19 cellular contexts compared by ENCODE assay signal in genomic region chr2:204313256-204313655, GRCh38.
"Had no signal": no experiment of that assay in that cellular context is flagged by ENCODE, and none has a peak within 500 bp of the region (broad histone marks: within the 10 kb centered on the region; RNA-seq: fewer than 3 reads in every experiment).

No MANE protein-coding gene starts in this region.

- ATAC-seq: activated CD8-positive, alpha-beta memory T cell treated with anti-CD3 and anti-CD28 coated beads, Interleukin-2, amount 10 ng/mL, durations not matched to agents 7 days and 5 days; left lobe of liver; naive thymus-derived CD8-positive, alpha-beta T cell had no signal

- H3K36me3 ChIP-seq: esophagus muscularis mucosa, right atrium auricular region, tibial nerve, vagina had no signal

- H3K27me3 ChIP-seq: esophagus muscularis mucosa, right atrium auricular region, tibial nerve, vagina had no signal

- H3K9me3 ChIP-seq: esophagus muscularis mucosa, right atrium auricular region, tibial nerve, vagina had no signal

- H3K27ac ChIP-seq: esophagus muscularis mucosa, right atrium auricular region, tibial nerve, vagina, VCaP had no signal

- H3K4me3 ChIP-seq: esophagus muscularis mucosa, right atrium auricular region, tibial nerve, vagina had no signal

- DNase-seq: activated CD4-positive, alpha-beta T cell treated with anti-CD3 and anti-CD28 coated beads, Interleukin-2, amount 50 U/mL, for 48 hours; activated CD8-positive, alpha-beta memory T cell treated with anti-CD3 and anti-CD28 coated beads, Interleukin-2, amount 10 ng/mL, durations not matched to agents 7 days and 5 days; activated effector memory CD4-positive, alpha-beta T cell treated with Interleukin-2 at 50 U/mL for 16 hours; activated naive CD4-positive, alpha-beta T cell treated with anti-CD3 and anti-CD28 coated beads, Interleukin-2, amount 50 U/mL, for 16 hours; activated T-cell treated with anti-CD3 and anti-CD28 coated beads, Interleukin-2, amount 50 U/mL, for 24 hours; hippocampal formation; mammary epithelial cell; naive thymus-derived CD8-positive, alpha-beta T cell; occipital lobe; stimulated activated CD4-positive, alpha-beta T cell treated with anti-CD3 and anti-CD28 coated beads, Interleukin-15, amount 100 ng/mL, for 24 hours; stimulated activated CD4-positive, alpha-beta T cell treated with anti-CD3 and anti-CD28 coated beads, Interleukin-4, amount 100 ng/mL, for 24 hours; stimulated activated naive CD4-positive, alpha-beta T cell had no signal

- H3K4me1 ChIP-seq: right atrium auricular region, tibial nerve had no signal

- H3K9me3 Mint-ChIP-seq: activated T-cell treated with anti-CD3 and anti-CD28 coated beads, Interleukin-2, amount 50 U/mL, for 24 hours; naive thymus-derived CD8-positive, alpha-beta T cell had no signal

- H3K4me1 Mint-ChIP-seq: activated CD8-positive, alpha-beta memory T cell treated with anti-CD3 and anti-CD28 coated beads, Interleukin-2, amount 10 ng/mL, durations not matched to agents 7 days and 5 days; naive thymus-derived CD8-positive, alpha-beta T cell had no signal

- H3K36me3 Mint-ChIP-seq: activated CD8-positive, alpha-beta memory T cell treated with anti-CD3 and anti-CD28 coated beads, Interleukin-2, amount 10 ng/mL, durations not matched to agents 7 days and 5 days; naive thymus-derived CD8-positive, alpha-beta T cell had no signal

- H3K27ac Mint-ChIP-seq: activated CD8-positive, alpha-beta memory T cell treated with anti-CD3 and anti-CD28 coated beads, Interleukin-2, amount 10 ng/mL, durations not matched to agents 7 days and 5 days; activated T-cell treated with anti-CD3 and anti-CD28 coated beads, Interleukin-2, amount 50 U/mL, for 24 hours; naive thymus-derived CD8-positive, alpha-beta T cell; progenitor cell of endocrine pancreas had no signal

- H3K4me3 Mint-ChIP-seq: activated CD8-positive, alpha-beta memory T cell treated with anti-CD3 and anti-CD28 coated beads, Interleukin-2, amount 10 ng/mL, durations not matched to agents 7 days and 5 days; activated T-cell treated with anti-CD3 and anti-CD28 coated beads, Interleukin-2, amount 50 U/mL, for 24 hours; naive thymus-derived CD8-positive, alpha-beta T cell had no signal
